ENCODE assay signal across 21 cellular contexts in the genomic region with DNA sequence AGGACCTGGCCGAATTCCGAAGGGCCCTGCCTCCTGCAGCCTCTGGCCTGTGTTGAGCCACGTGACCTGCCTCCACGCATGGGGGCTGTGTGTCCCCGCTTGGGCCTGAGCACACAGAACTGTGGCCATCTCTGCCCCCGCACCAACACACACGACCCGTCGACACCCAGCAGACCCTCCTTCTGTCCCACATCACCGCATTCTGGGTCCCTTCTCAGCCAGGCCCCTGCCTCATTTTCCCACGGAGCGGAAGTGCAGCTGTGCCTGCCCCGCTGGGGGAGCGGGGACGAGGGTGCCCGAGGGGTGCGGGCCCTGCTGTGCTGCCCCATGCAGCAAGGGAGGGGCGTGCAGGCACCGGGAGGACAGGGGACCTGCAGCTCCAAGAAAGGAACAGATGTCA.
"Had no signal": no experiment of that assay in that cellular context is flagged by ENCODE, and none has a peak within 500 bp of the region (broad histone marks: within the 10 kb centered on the region; RNA-seq: fewer than 3 reads in every experiment).

No MANE protein-coding gene starts in this region.

- H3K36me3 Mint-ChIP-seq: natural killer cell treated with Interleukin-12 subunit alpha and Interleukin-12 subunit beta and Interleukin-15 and Interleukin-18, amount 100 ng/mL, for 72 hours had no signal

- H3K27ac ChIP-seq: left lung, ovary, psoas muscle, spleen, testis, tibial artery had no signal

- DNase-seq: cerebellar nuclear complex; cortex of kidney; kidney; left lung; naive B cell; occipital lobe; ovary; posterior cingulate gyrus; psoas muscle; spleen; stimulated activated CD4-positive, alpha-beta T cell treated with anti-CD3 and anti-CD28 coated beads, Interleukin-15, amount 100 ng/mL, for 24 hours; stimulated activated CD4-positive, alpha-beta T cell treated with anti-CD3 and anti-CD28 coated beads, Interleukin-2, amount 100 ng/mL, for 48 hours; stimulated activated naive CD8-positive, alpha-beta T cell treated with anti-CD3 and anti-CD28 coated beads, Interleukin-15, Interleukin-2, amounts not matched to agents 100 U/mL and 50 U/mL, for 24 hours; substantia nigra; testis; tibial artery had no signal

- H3K9me3 ChIP-seq: left lung, mucosa of descending colon, ovary, psoas muscle, spleen, testis, tibial artery had no signal

- H3K4me3 ChIP-seq: left lung, mucosa of descending colon, ovary, psoas muscle, skin epidermis, spleen, testis, tibial artery had no signal

- ATAC-seq: left lung; mucosa of descending colon; natural killer cell treated with Interleukin-12 subunit alpha and Interleukin-12 subunit beta and Interleukin-15 and Interleukin-18, amount 100 ng/mL, for 72 hours; psoas muscle; stimulated activated naive CD8-positive, alpha-beta T cell treated with anti-CD3 and anti-CD28 coated beads, Interleukin-15, Interleukin-2, amounts not matched to agents 100 U/mL and 50 U/mL, for 24 hours had no signal

- H3K27ac Mint-ChIP-seq: mesothelial cell of epicardium; natural killer cell treated with Interleukin-12 subunit alpha and Interleukin-12 subunit beta and Interleukin-15 and Interleukin-18, amount 100 ng/mL, for 72 hours; type B pancreatic cell had no signal

- H3K9me3 Mint-ChIP-seq: mesothelial cell of epicardium; naive B cell; natural killer cell treated with Interleukin-12 subunit alpha and Interleukin-12 subunit beta and Interleukin-15 and Interleukin-18, amount 100 ng/mL, for 72 hours; type B pancreatic cell had no signal

- H3K4me3 Mint-ChIP-seq: mesothelial cell of epicardium; naive B cell; natural killer cell treated with Interleukin-12 subunit alpha and Interleukin-12 subunit beta and Interleukin-15 and Interleukin-18, amount 100 ng/mL, for 72 hours; type B pancreatic cell had no signal

- H3K27me3 ChIP-seq: left lung, ovary, spleen, testis, tibial artery had no signal

- H3K36me3 ChIP-seq: ovary had no signal
